Comparison of ENCODE assay signal across 16 cellular contexts in genomic region chr5:1771149-1772065, GRCh38.
"Had no signal": no experiment of that assay in that cellular context is flagged by ENCODE, and none has a peak within 500 bp of the region (broad histone marks: within the 10 kb centered on the region; RNA-seq: fewer than 3 reads in every experiment).

No MANE protein-coding gene starts in this region.

- H3K27me3 ChIP-seq: breast epithelium, upper lobe of left lung had no signal

- DNase-seq: activated CD4-positive, alpha-beta memory T cell treated with anti-CD3 and anti-CD28 coated beads for 36 hours; activated CD4-positive, CD25-positive, alpha-beta regulatory T cell treated with anti-CD3 and anti-CD28 coated beads, Interleukin-2, amount 50 U/mL, for 72 hours; activated effector memory CD4-positive, alpha-beta T cell treated with anti-CD3 and anti-CD28 coated beads, Interleukin-2, amount 50 U/mL, for 16 hours; activated T-cell treated with anti-CD3 and anti-CD28 coated beads, Interleukin-2, amount 50 U/mL, for 4 hours; anterior cingulate cortex; dorsolateral prefrontal cortex; hypothalamus; mammary epithelial cell; mucosa of descending colon; psoas muscle; stimulated activated CD4-positive, alpha-beta T cell treated with anti-CD3 and anti-CD28 coated beads, Interleukin-4, amount 100 ng/mL, for 1 hour; stimulated activated CD8-positive, alpha-beta memory T cell treated with anti-CD3 and anti-CD28 coated beads, Interleukin-4, amount 100 ng/mL, for 48 hours; stimulated activated naive CD8-positive, alpha-beta T cell treated with anti-CD3 and anti-CD28 coated beads, Interleukin-15, Interleukin-2, amounts not matched to agents 100 U/mL and 50 U/mL, for 24 hours; upper lobe of left lung had no signal

- H3K9me3 ChIP-seq: breast epithelium, mucosa of descending colon, psoas muscle, upper lobe of left lung had no signal

- H3K27ac ChIP-seq: breast epithelium, dorsolateral prefrontal cortex, psoas muscle, upper lobe of left lung had no signal

- H3K4me1 ChIP-seq: breast epithelium, psoas muscle, upper lobe of left lung had no signal

- H3K4me3 ChIP-seq: breast epithelium, dorsolateral prefrontal cortex, mucosa of descending colon, psoas muscle, upper lobe of left lung had no signal

- H3K36me3 ChIP-seq: breast epithelium, upper lobe of left lung had no signal

- ATAC-seq: activated T-cell treated with anti-CD3 and anti-CD28 coated beads, Interleukin-2, amount 50 U/mL, for 4 hours; mucosa of descending colon; naive thymus-derived CD8-positive, alpha-beta T cell; psoas muscle; stimulated activated naive CD8-positive, alpha-beta T cell treated with anti-CD3 and anti-CD28 coated beads, Interleukin-15, Interleukin-2, amounts not matched to agents 100 U/mL and 50 U/mL, for 24 hours had no signal
